ENCODE assay signal across 13 cellular contexts in genomic region chr18:80170395-80171094, GRCh38.
DNase-seq lines count a peak whose midpoint lies in the region; ATAC-seq and TF ChIP-seq lines count a peak whose summit lies in the region.
"Had no signal": no experiment of that assay in that cellular context is flagged by ENCODE, and none has a peak within 500 bp of the region (broad histone marks: within the 10 kb centered on the region; RNA-seq: fewer than 3 reads in every experiment).

No MANE protein-coding gene starts in this region.

- H3K36me3 ChIP-seq in BLaER1 (no peaks in the 10 kb centered on the region), OCI-LY3 (replicated peaks; ENCODE audit: low read depth, low read length) (no peaks in the 10 kb centered on the region), muscle layer of duodenum (ENCODE audit: control insufficient read depth in 1 of 2, insufficient read depth in 2 of 2, low read length in 2 of 2) (no peaks in the 10 kb centered on the region), H7 (replicated peaks; ENCODE audit: control insufficient read depth, insufficient read depth, low read length) (no peaks in the 10 kb centered on the region)

- H3K9me3 Mint-ChIP-seq in osteocyte (ENCODE audit: unreplicated experiment): no peaks in the 10 kb centered on the region
- H3K9me3 Mint-ChIP-seq: natural killer cell had no signal

- H3K9ac ChIP-seq in BLaER1 (no peak overlapping the region), OCI-LY3 (ENCODE audit: low read length) (no peak overlapping the region)

- no peaks in the 10 kb centered on the region for H4K20me1 ChIP-seq in BLaER1
- peaks cover 22% of the 10 kb centered on the region for H4K20me1 ChIP-seq in OCI-LY3 (ENCODE audit: insufficient read depth, low read length)

- TF ChIP-seq CTCF in OCI-LY3 (IDR thresholded peaks at IDR 0.05; ENCODE audit: low read depth, low read length): no peak
- TF ChIP-seq CTCF in choroid plexus epithelial cell (conservative IDR thresholded peaks at IDR 0.05; ENCODE audit: low read depth, low read length): peak; percentile 1
- TF ChIP-seq CTCF in osteocyte (IDR thresholded peaks at IDR 0.05): no peak

- H3K4me2 ChIP-seq in BLaER1 (0 out of 2 replicates have a peak overlapping the region, but pooled peaks have one; percentile 89), OCI-LY3 (ENCODE audit: low read length) (peak overlapping the region; percentile 51; the same call in 1 of the 2 replicates)

- H3K36me3 Mint-ChIP-seq in osteocyte (ENCODE audit: unreplicated experiment): no peaks in the 10 kb centered on the region
- H3K36me3 Mint-ChIP-seq: natural killer cell had no signal

- H3K27me3 Mint-ChIP-seq in osteocyte (ENCODE audit: unreplicated experiment): no peaks in the 10 kb centered on the region

- H3K4me1 ChIP-seq in BLaER1: peaks cover 40% of the 10 kb centered on the region
- H3K4me1 ChIP-seq in OCI-LY3 (ENCODE audit: low read length): peaks cover 9% of the 10 kb centered on the region
- peaks cover 0 to 13% of the 10 kb centered on the region in 2 donors for H3K4me1 ChIP-seq in muscle layer of duodenum (ENCODE audit: control insufficient read depth in 1 of 2, insufficient read depth in 2 of 2, low read length in 2 of 2)

- DNase-seq in choroid plexus epithelial cell (ENCODE audit: low read depth) (no peak), osteocyte (ENCODE audit: extremely low spot score, unreplicated experiment) (no peak), NCI-H1105 (lab: John Stamatoyannopoulos, UW) (no peak), H7 (no peak)
- DNase-seq: cerebellar nuclear complex, NCI-H2081, small intestine had no signal

- no peak overlapping the region for H3K4me3 Mint-ChIP-seq in osteocyte (ENCODE audit: unreplicated experiment)
- H3K4me3 Mint-ChIP-seq: activated CD4-positive, alpha-beta T cell treated with anti-CD3 and anti-CD28 coated beads for 36 hours; natural killer cell had no signal

- no peak overlapping the region for H3K4me3 ChIP-seq in BLaER1
- peak overlapping the region; percentile 57; the same call in 1 of the 2 replicates for H3K4me3 ChIP-seq in OCI-LY3 (ENCODE audit: low read length)
- no peak overlapping the region for H3K4me3 ChIP-seq in choroid plexus epithelial cell (ENCODE audit: low read depth, low read length)
- peak overlapping the region; percentile 35 to 44 for H3K4me3 ChIP-seq in muscle layer of duodenum (ENCODE audit: low read depth in 1 of 2, low read length in 2 of 2)
- no peak overlapping the region for H3K4me3 ChIP-seq in H7 (ENCODE audit: insufficient read depth, low read depth, low read length)

- H3K9me3 ChIP-seq in BLaER1: peaks cover 12% of the 10 kb centered on the region
- no peaks in the 10 kb centered on the region for H3K9me3 ChIP-seq in OCI-LY3 (ENCODE audit: insufficient read depth, low read length)
- H3K9me3 ChIP-seq in muscle layer of duodenum (ENCODE audit: control insufficient read depth in 1 of 2, low read length in 2 of 2): no peaks in the 10 kb centered on the region

- H3K79me2 ChIP-seq in OCI-LY3 (ENCODE audit: low read length): no peaks in the 10 kb centered on the region

- H2AFZ ChIP-seq in OCI-LY3 (ENCODE audit: low read depth, low read length): no peak overlapping the region

- no peaks in the 10 kb centered on the region for H3K27me3 ChIP-seq in BLaER1
- H3K27me3 ChIP-seq in OCI-LY3 (ENCODE audit: low read depth, low read length): peaks cover 43% of the 10 kb centered on the region
- H3K27me3 ChIP-seq in muscle layer of duodenum (ENCODE audit: low read depth, low read length): no peaks in the 10 kb centered on the region
- no peaks in the 10 kb centered on the region for H3K27me3 ChIP-seq in H7 (ENCODE audit: control insufficient read depth, insufficient read depth, low read length)

- peaks cover 46% of the 10 kb centered on the region for H3K4me1 Mint-ChIP-seq in osteocyte (ENCODE audit: unreplicated experiment)

- H3K27ac ChIP-seq in BLaER1 (no peak overlapping the region), OCI-LY3 (ENCODE audit: low read length) (no peak overlapping the region), muscle layer of duodenum (ENCODE audit: low read length) (no peak overlapping the region)

- ATAC-seq in esophagus mucosa: no peak
- ATAC-seq: natural killer cell had no signal

- no peak overlapping the region for H3K27ac Mint-ChIP-seq in osteocyte (ENCODE audit: unreplicated experiment)
- H3K27ac Mint-ChIP-seq: activated CD4-positive, alpha-beta T cell treated with anti-CD3 and anti-CD28 coated beads for 36 hours; natural killer cell had no signal

Comparison
In these comparisons a context has a peak if more than half of its experiments do, and no peak if none do; other contexts are left out.
1. H3K4me3 ChIP-seq: peak in OCI-LY3 (single experiment) and muscle layer of duodenum (2 of 2); none in BLaER1 (single experiment), choroid plexus epithelial cell (single experiment) and H7 (single experiment).